In genomic region chr15:92840149-92840548, GRCh38 we compare ENCODE assay signal across 11 cellular contexts. TPM values are rescaled to one million over a fixed set of nuclear protein-coding genes. Genes with fewer than 3 reads are reported as not detected.
DNase-seq lines count a peak whose midpoint lies in the region; ATAC-seq lines count a peak whose summit lies in the region.
"Had no signal": no experiment of that assay in that cellular context is flagged by ENCODE, and none has a peak within 500 bp of the region (broad histone marks: within the 10 kb centered on the region; RNA-seq: fewer than 3 reads in every experiment).

No MANE protein-coding gene starts in this region.

- H2AK5ac ChIP-seq in trophoblast cell (ENCODE audit: low read length): no peak overlapping the region

- peaks cover 10% of the 10 kb centered on the region in 2 experiments for H3K4me1 ChIP-seq in trophoblast cell (ENCODE audit: control insufficient read depth in 1 of 2, insufficient read depth in 2 of 2, low read length in 2 of 2)

- H2BK5ac ChIP-seq in trophoblast cell (ENCODE audit: low read depth, low read length, poor library complexity): no peak overlapping the region

- no peaks in the 10 kb centered on the region for H3K36me3 Mint-ChIP-seq in T-helper 2 cell treated with Interferon-gamma antibody and Interleukin-4, amounts not matched to agents 5 μg/mL and 100 μg/mL, for 36 hours (ENCODE audit: low read depth)
- no peaks in the 10 kb centered on the region for H3K36me3 Mint-ChIP-seq in activated T-helper 2 cell treated with anti-CD3 and anti-CD28 coated beads, Interferon-gamma antibody, Interleukin-2, Interleukin-4, amounts not matched to agents 10 μg/mL and 5 μg/mL and 100 μg/mL, durations not matched to agents 14 hours and 24 hours and 36 hours (ENCODE audit: low read depth)
- H3K36me3 Mint-ChIP-seq: natural killer cell had no signal

- H3K4me3 ChIP-seq in trophoblast cell (ENCODE audit: low read depth, low read length): no peak overlapping the region

- no peaks in the 10 kb centered on the region for H3K9me3 Mint-ChIP-seq in T-helper 2 cell treated with Interferon-gamma antibody and Interleukin-4, amounts not matched to agents 5 μg/mL and 100 μg/mL, for 36 hours
- H3K9me3 Mint-ChIP-seq in activated T-helper 2 cell treated with anti-CD3 and anti-CD28 coated beads, Interferon-gamma antibody, Interleukin-2, Interleukin-4, amounts not matched to agents 10 μg/mL and 5 μg/mL and 100 μg/mL, durations not matched to agents 14 hours and 24 hours and 36 hours: no peaks in the 10 kb centered on the region
- H3K9me3 Mint-ChIP-seq: natural killer cell had no signal

- H3K36me3 ChIP-seq in trophoblast cell (ENCODE audit: control insufficient read depth in 1 of 2, insufficient read depth in 2 of 2, low read length in 2 of 2): no peaks in the 10 kb centered on the region

- H3K14ac ChIP-seq in trophoblast cell (ENCODE audit: low read length): no peak overlapping the region

- no peaks in the 10 kb centered on the region for H3K9me3 ChIP-seq in trophoblast cell (ENCODE audit: insufficient read depth, low read depth, low read length)

- intact Hi-C loops in activated T-helper 2 cell treated with anti-CD3 and anti-CD28 coated beads, Interferon-gamma antibody, Interleukin-2, Interleukin-4, amounts not matched to agents 10 μg/mL and 5 μg/mL and 100 μg/mL, durations not matched to agents 14 hours and 24 hours and 36 hours (cut with micrococcal nuclease): no loop called here
- intact Hi-C loops in Right ventricle myocardium inferior (cut with DNase I): no loop called here

- no peaks in the 10 kb centered on the region for H3K79me2 ChIP-seq in trophoblast cell (ENCODE audit: control insufficient read depth, insufficient read depth, low read length, poor library complexity)

- H3K4me3 Mint-ChIP-seq in T-helper 2 cell treated with Interferon-gamma antibody and Interleukin-4, amounts not matched to agents 5 μg/mL and 100 μg/mL, for 36 hours: peak overlapping the region; percentile 12
- no peak overlapping the region for H3K4me3 Mint-ChIP-seq in activated T-helper 2 cell treated with anti-CD3 and anti-CD28 coated beads, Interferon-gamma antibody, Interleukin-2, Interleukin-4, amounts not matched to agents 10 μg/mL and 5 μg/mL and 100 μg/mL, durations not matched to agents 14 hours and 24 hours and 36 hours (ENCODE audit: low read depth)
- H3K4me3 Mint-ChIP-seq: natural killer cell had no signal

- no peaks in the 10 kb centered on the region for H3K27me3 Mint-ChIP-seq in T-helper 2 cell treated with Interferon-gamma antibody and Interleukin-4, amounts not matched to agents 5 μg/mL and 100 μg/mL, for 36 hours (ENCODE audit: low read depth)
- no peaks in the 10 kb centered on the region for H3K27me3 Mint-ChIP-seq in activated T-helper 2 cell treated with anti-CD3 and anti-CD28 coated beads, Interferon-gamma antibody, Interleukin-2, Interleukin-4, amounts not matched to agents 10 μg/mL and 5 μg/mL and 100 μg/mL, durations not matched to agents 14 hours and 24 hours and 36 hours (ENCODE audit: low read depth)

- peaks cover 32% of the 10 kb centered on the region for H3K4me1 Mint-ChIP-seq in T-helper 2 cell treated with Interferon-gamma antibody and Interleukin-4, amounts not matched to agents 5 μg/mL and 100 μg/mL, for 36 hours (ENCODE audit: low read depth)
- H3K4me1 Mint-ChIP-seq in activated T-helper 2 cell treated with anti-CD3 and anti-CD28 coated beads, Interferon-gamma antibody, Interleukin-2, Interleukin-4, amounts not matched to agents 10 μg/mL and 5 μg/mL and 100 μg/mL, durations not matched to agents 14 hours and 24 hours and 36 hours (ENCODE audit: low read depth): peaks cover 25% of the 10 kb centered on the region

- no peak overlapping the region for H3K27ac Mint-ChIP-seq in T-helper 2 cell treated with Interferon-gamma antibody and Interleukin-4, amounts not matched to agents 5 μg/mL and 100 μg/mL, for 36 hours
- peak overlapping the region; percentile 65 for H3K27ac Mint-ChIP-seq in activated T-helper 2 cell treated with anti-CD3 and anti-CD28 coated beads, Interferon-gamma antibody, Interleukin-2, Interleukin-4, amounts not matched to agents 10 μg/mL and 5 μg/mL and 100 μg/mL, durations not matched to agents 14 hours and 24 hours and 36 hours
- H3K27ac Mint-ChIP-seq: natural killer cell had no signal

- no peak overlapping the region for H4K12ac ChIP-seq in trophoblast cell (ENCODE audit: low read depth, low read length)

- peak; percentile 5 for ATAC-seq in HG03460 (IDR thresholded peaks at IDR 0.05; ENCODE audit: unreplicated experiment)
- no peak for ATAC-seq in Right ventricle myocardium inferior
- ATAC-seq in GM19463 (IDR thresholded peaks at IDR 0.05; ENCODE audit: unreplicated experiment): no peak
- ATAC-seq: natural killer cell had no signal

- no peak overlapping the region for H3K23ac ChIP-seq in trophoblast cell (ENCODE audit: low read length)

- H4K91ac ChIP-seq in trophoblast cell (ENCODE audit: low read depth, low read length): no peak overlapping the region

- peaks cover 8% of the 10 kb centered on the region for H3K79me1 ChIP-seq in trophoblast cell (ENCODE audit: low read length)

- H2AFZ ChIP-seq in trophoblast cell (ENCODE audit: insufficient read depth, low read length, poor library complexity): no peak overlapping the region

- no CpG with 5 or more reads among the region's 3 CpGs for WGBS in trophoblast cell (ENCODE audit: extremely low coverage, insufficient coverage, insufficient read length)

- H3K4me2 ChIP-seq in trophoblast cell (ENCODE audit: low read length): no peak overlapping the region

- H3K9ac ChIP-seq in trophoblast cell (ENCODE audit: low read length): no peak overlapping the region

- H3K27me3 ChIP-seq in trophoblast cell (ENCODE audit: insufficient read depth, low read length): no peaks in the 10 kb centered on the region

- H2BK12ac ChIP-seq in trophoblast cell (ENCODE audit: low read length): peak overlapping the region; percentile 32

- H3K4ac ChIP-seq in trophoblast cell (ENCODE audit: low read depth, low read length): no peak overlapping the region

- no peak overlapping the region for H2BK120ac ChIP-seq in trophoblast cell (ENCODE audit: insufficient read depth, low read length, poor library complexity)

- DNase-seq in T-helper 2 cell treated with Interferon-gamma antibody and Interleukin-4, amounts not matched to agents 5 μg/mL and 100 μg/mL, for 36 hours (ENCODE audit: low spot score): no peak
- DNase-seq in T-helper 2 cell (no peak), trophoblast cell (peak; percentile 93 to 95), Right ventricle myocardium inferior (ENCODE audit: missing footprints) (no peak), SKM-1 (lab: John Stamatoyannopoulos, UW; ENCODE audit: unreplicated experiment) (no peak)
- DNase-seq in activated T-helper 2 cell treated with anti-CD3 and anti-CD28 coated beads, Interferon-gamma antibody, Interleukin-2, Interleukin-4, amounts not matched to agents 10 μg/mL and 5 μg/mL and 100 μg/mL, durations not matched to agents 14 hours and 24 hours and 36 hours (ENCODE audit: low spot score): no peak
- DNase-seq: natural killer cell; NCI-H526 treated with DMSO at 0.1 percent for 48 hours; stimulated activated CD8-positive, alpha-beta memory T cell treated with anti-CD3 and anti-CD28 coated beads, Interleukin-4, amount 100 ng/mL, for 48 hours had no signal

- H4K8ac ChIP-seq in trophoblast cell (ENCODE audit: low read depth, low read length): no peak overlapping the region

- H3K18ac ChIP-seq in trophoblast cell (ENCODE audit: low read length): no peak overlapping the region

- peak overlapping the region; percentile 68 for H3K27ac ChIP-seq in trophoblast cell (ENCODE audit: low read depth, low read length)

RNA-seq across cellular contexts. Expression of gene CHD2, which starts 60.0 kb away (rescaled TPM):
- total RNA-seq in activated T-helper 2 cell treated with anti-CD3 and anti-CD28 coated beads, Interferon-gamma antibody, Interleukin-2, Interleukin-4, amounts not matched to agents 10 μg/mL and 5 μg/mL and 100 μg/mL, durations not matched to agents 14 hours and 24 hours and 36 hours: 105 and 111 TPM in 2 replicates
- 98.2 and 104 TPM in 2 replicates for polyA plus RNA-seq in trophoblast cell (2013)
- total RNA-seq in Right ventricle myocardium inferior: 45.9 TPM

Comparison
In these comparisons a context has a peak if more than half of its experiments do, and no peak if none do; other contexts are left out.
1. DNase-seq: peak in trophoblast cell (2 of 2); none in T-helper 2 cell treated with Interferon-gamma antibody and Interleukin-4, amounts not matched to agents 5 μg/mL and 100 μg/mL, for 36 hours (single experiment), T-helper 2 cell (0 of 5), activated T-helper 2 cell treated with anti-CD3 and anti-CD28 coated beads, Interferon-gamma antibody, Interleukin-2, Interleukin-4, amounts not matched to agents 10 μg/mL and 5 μg/mL and 100 μg/mL, durations not matched to agents 14 hours and 24 hours and 36 hours (single experiment), Right ventricle myocardium inferior (single experiment) and SKM-1 (single experiment).